18 cellular contexts compared by ENCODE assay signal in the genomic region with DNA sequence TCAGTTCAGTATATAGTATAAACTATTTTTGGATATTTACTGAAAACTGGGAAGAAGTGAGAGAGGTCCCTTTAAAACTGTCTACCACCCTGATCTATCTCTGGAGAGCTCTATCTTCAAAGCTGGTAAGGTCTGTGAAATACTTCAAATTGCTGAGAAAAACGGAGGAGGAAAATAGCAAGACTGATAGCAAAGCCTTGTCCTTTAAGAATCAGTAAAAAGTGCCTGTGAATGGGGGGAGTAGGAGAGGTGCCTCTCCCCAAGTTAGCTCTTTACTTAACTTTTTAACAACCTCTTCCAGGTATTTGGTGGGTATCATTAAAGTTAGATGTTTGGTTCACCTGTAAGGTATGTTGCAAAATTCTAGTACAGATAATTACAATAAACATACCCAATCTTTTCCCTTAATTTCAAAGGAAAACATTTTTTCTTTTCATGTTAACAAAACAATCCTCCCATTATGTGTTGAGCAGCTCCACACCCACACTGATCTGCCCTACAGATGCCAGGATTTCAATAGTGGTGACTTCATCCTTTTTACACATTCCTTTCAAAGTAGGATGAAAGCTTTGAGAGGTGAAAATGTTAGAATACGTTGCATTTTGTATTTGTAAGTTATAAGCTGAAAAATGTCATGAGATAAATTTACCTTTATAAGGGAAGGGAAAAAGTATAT.
DNase-seq lines count a peak whose midpoint lies in the region; ATAC-seq, FAIRE-seq and TF ChIP-seq lines count a peak whose summit lies in the region.
"Had no signal": no experiment of that assay in that cellular context is flagged by ENCODE, and none has a peak within 500 bp of the region (broad histone marks: within the 10 kb centered on the region; RNA-seq: fewer than 3 reads in every experiment).

No MANE protein-coding gene starts in this region.

- no peak for TF ChIP-seq EP300 in K562 (IDR thresholded peaks at IDR 0.05; ENCODE audit: low read length)

- no peaks in the 10 kb centered on the region for H4K20me1 ChIP-seq in K562 (replicated peaks; ENCODE audit: control insufficient read depth, insufficient read depth, low read length)

- 6% methylated on average over 1 of the region's 2 CpGs for WGBS in HUES64
- WGBS in K562 (ENCODE audit: insufficient coverage, low coverage, missing lambda C conversion rate), result 58% methylated on average over 2 of the region's 2 CpGs
- 20 to 28% methylated on average over 2 of the region's 2 CpGs for WGBS in aorta, 2 donors

- POLR2A ChIA-PET in K562 (lab: Yijun Ruan, JAX), result interaction anchor here (0.5 to 1.0 kb wide), 2 partner anchors 30 to 54 kb away, joined by 3 to 4 read pairs; no protein-coding TSS in a partner anchor

- H3K4me3 ChIP-seq in HUES64 (ENCODE audit: low read length) (0 out of 2 replicates have a peak overlapping the region, but pooled peaks have one; percentile 8), K562 (no peak overlapping the region), aorta (ENCODE audit: low read length in 2 of 2) (no peak overlapping the region)
- H3K4me3 ChIP-seq: right lobe of liver, tibial artery had no signal

- no peaks in the 10 kb centered on the region for H3K9me1 ChIP-seq in K562 (ENCODE audit: control insufficient read depth, insufficient read depth, low read length)

- ATAC-seq in K562, result no peak
- no peak for ATAC-seq in aorta (ENCODE audit: low FRiP score)
- ATAC-seq: activated T-cell treated with anti-CD3 and anti-CD28 coated beads, Interleukin-2, amount 50 U/mL, for 72 hours; esophagus mucosa; left ventricle myocardium superior; natural killer cell treated with Interleukin-12 subunit alpha and Interleukin-12 subunit beta and Interleukin-15 and Interleukin-18, amount 100 ng/mL, for 72 hours; right lobe of liver had no signal

- CTCF ChIA-PET in K562 (lab: Yijun Ruan, JAX; ENCODE audit: low intra/inter-chr PET ratio), result no interaction called here

- DNase-seq in COLO829 (ENCODE audit: low spot score) (peak; percentile 79), K562 (ENCODE audit: extremely low read depth in 1 of 4, low spot score in 3 of 4) (no peak), iris pigment epithelial cell (ENCODE audit: low read depth) (peak; percentile 59), aorta (no peak), epidermal melanocyte (ENCODE audit: insufficient read length, low spot score) (no peak), activated T-cell treated with anti-CD3 and anti-CD28 coated beads for 4 hours (no peak), NCI-H1436 (lab: John Stamatoyannopoulos, UW) (no peak)
- DNase-seq: activated CD4-positive, alpha-beta T cell treated with anti-CD3 and anti-CD28 coated beads, Interleukin-2, amount 50 U/mL, for 1 hour; activated T-cell treated with anti-CD3 and anti-CD28 coated beads, Interleukin-2, amount 50 U/mL, for 72 hours; left ventricle myocardium superior; NCI-H2029 treated with DMSO at 0.1 percent for 48 hours; right lobe of liver; stimulated activated CD4-positive, alpha-beta T cell treated with anti-CD3 and anti-CD28 coated beads, Interleukin-4, amount 100 ng/mL, for 1 hour; T-helper 9 cell; tibial artery had no signal

- H3K4me1 ChIP-seq in HUES64 (ENCODE audit: insufficient read depth, low read length), result peaks cover 27% of the 10 kb centered on the region
- H3K4me1 ChIP-seq in K562 (replicated peaks in 1 of 2; ENCODE audit: control insufficient read depth in 2 of 2, insufficient read depth in 2 of 2, low read length in 2 of 2), result peaks cover 5 to 22% of the 10 kb centered on the region in 2 experiments; a peak in 4 of 5 replicates
- no peaks in the 10 kb centered on the region for H3K4me1 ChIP-seq in aorta (ENCODE audit: control insufficient read depth in 1 of 2, insufficient read depth in 2 of 2, low read length in 2 of 2)
- H3K4me1 ChIP-seq: tibial artery had no signal

- H3K79me2 ChIP-seq in K562 (ENCODE audit: control insufficient read depth, insufficient read depth, low read length), result peaks cover 80% of the 10 kb centered on the region

- intact Hi-C loops in K562 (cut with micrococcal nuclease), result no loop called here
- intact Hi-C loops in aorta (cut with DNase I), result no loop called here

- H3K9me3 ChIP-seq in HUES64 (ENCODE audit: insufficient read depth, low read depth, low read length), result no peaks in the 10 kb centered on the region
- H3K9me3 ChIP-seq in K562 (replicated peaks; ENCODE audit: control insufficient read depth, insufficient read depth, low read depth, low read length), result peaks cover 37% of the 10 kb centered on the region
- no peaks in the 10 kb centered on the region for H3K9me3 ChIP-seq in aorta (ENCODE audit: control insufficient read depth, low read length)
- H3K9me3 ChIP-seq: right lobe of liver, tibial artery had no signal

- TF ChIP-seq POLR2A in K562 (conservative IDR thresholded peaks at IDR 0.05), result no peak

- TF ChIP-seq RAD21 in K562 (CRISPR knock-in tag; conservative IDR thresholded peaks at IDR 0.05 in 1 of 2, IDR thresholded peaks at IDR 0.05 in 1 of 2), result no peak

- no peaks in the 10 kb centered on the region for H3K36me3 ChIP-seq in HUES64 (ENCODE audit: insufficient read depth, low read length)
- H3K36me3 ChIP-seq in K562 (ENCODE audit: control insufficient read depth, insufficient read depth, low read length), result peaks cover 78% of the 10 kb centered on the region
- H3K36me3 ChIP-seq in aorta (ENCODE audit: control insufficient read depth in 1 of 2, insufficient read depth in 2 of 2, low read length in 1 of 2), result no peaks in the 10 kb centered on the region
- H3K36me3 ChIP-seq: right lobe of liver, tibial artery had no signal

- H3K27ac ChIP-seq in HUES64 (ENCODE audit: low read depth, low read length) (peak overlapping the region; percentile 72), K562 (ENCODE audit: extremely low read depth, low read depth, low read length) (peak overlapping the region; percentile 44; the same call in 1 of the 3 replicates), aorta (ENCODE audit: low read depth in 1 of 2, low read length in 2 of 2) (no peak overlapping the region)
- H3K27ac ChIP-seq: right lobe of liver, tibial artery had no signal

- no peak overlapping the region for H2AFZ ChIP-seq in K562 (ENCODE audit: low read depth, low read length)

- H3K9ac ChIP-seq in HUES64 (ENCODE audit: low read depth, low read length), result 0 out of 2 replicates have a peak overlapping the region, but pooled peaks have one; percentile 14
- no peak overlapping the region for H3K9ac ChIP-seq in K562 (ENCODE audit: insufficient read depth in 1 of 2, low read depth in 2 of 2, low read length in 2 of 2)

- in situ Hi-C loops in K562 (cut with MboI), result no loop called here

- H3K27me3 ChIP-seq in HUES64 (ENCODE audit: insufficient read depth, low read length) (no peaks in the 10 kb centered on the region), K562 (ENCODE audit: control insufficient read depth in 2 of 2, insufficient read depth in 2 of 2, low read length in 2 of 2) (no peaks in the 10 kb centered on the region), aorta (ENCODE audit: control insufficient read depth in 1 of 2, insufficient read depth in 2 of 2, low read length in 1 of 2) (no peaks in the 10 kb centered on the region)
- H3K27me3 ChIP-seq: right lobe of liver, tibial artery had no signal

- FAIRE-seq in K562 (lab: Jason Lieb, UNC), result no peak

- no peak overlapping the region for H3K4me2 ChIP-seq in K562 (ENCODE audit: insufficient read depth, low read length)

- no TSS peak for BruUV-seq in K562 (replicated peaks; lab: Mats Ljungman, UMichigan)

- TF ChIP-seq CTCF in K562 (IDR thresholded peaks at IDR 0.05 in 2 of 3, conservative IDR thresholded peaks at IDR 0.05 in 1 of 3; ENCODE audit: insufficient read depth in 2 of 3, low read depth in 1 of 3, low read length in 3 of 3), result no peak

TF ChIP-seq in K562, 482 proteins besides CTCF, POLR2A, EP300 and RAD21 (continues in another document):
- TF ChIP-seq SAFB (IDR thresholded peaks at IDR 0.05; ENCODE audit: borderline replicate concordance, low read depth, low read length) (no peak), ZNF668 (CRISPR knock-in tag; IDR thresholded peaks at IDR 0.05) (no peak), TCF7L2 (IDR thresholded peaks at IDR 0.05; ENCODE audit: low read depth, low read length) (no peak), ZNF644 (tag; IDR thresholded peaks at IDR 0.05; ENCODE audit: low read depth) (no peak), ZNF263 (CRISPR knock-in tag; IDR thresholded peaks at IDR 0.05; ENCODE audit: borderline replicate concordance) (no peak)

Comparison
In these comparisons a context has a peak if more than half of its experiments do, and no peak if none do; other contexts are left out.
1. DNase-seq: peak in COLO829 (single experiment) and iris pigment epithelial cell (single experiment); none in K562 (0 of 4), aorta (0 of 2), epidermal melanocyte (single experiment), activated T-cell treated with anti-CD3 and anti-CD28 coated beads for 4 hours (single experiment) and NCI-H1436 (single experiment).
2. H3K27ac ChIP-seq: peak in HUES64 (single experiment) and K562 (single experiment); none in aorta (0 of 2).